8 cellular contexts compared by ENCODE assay signal in the genomic region with DNA sequence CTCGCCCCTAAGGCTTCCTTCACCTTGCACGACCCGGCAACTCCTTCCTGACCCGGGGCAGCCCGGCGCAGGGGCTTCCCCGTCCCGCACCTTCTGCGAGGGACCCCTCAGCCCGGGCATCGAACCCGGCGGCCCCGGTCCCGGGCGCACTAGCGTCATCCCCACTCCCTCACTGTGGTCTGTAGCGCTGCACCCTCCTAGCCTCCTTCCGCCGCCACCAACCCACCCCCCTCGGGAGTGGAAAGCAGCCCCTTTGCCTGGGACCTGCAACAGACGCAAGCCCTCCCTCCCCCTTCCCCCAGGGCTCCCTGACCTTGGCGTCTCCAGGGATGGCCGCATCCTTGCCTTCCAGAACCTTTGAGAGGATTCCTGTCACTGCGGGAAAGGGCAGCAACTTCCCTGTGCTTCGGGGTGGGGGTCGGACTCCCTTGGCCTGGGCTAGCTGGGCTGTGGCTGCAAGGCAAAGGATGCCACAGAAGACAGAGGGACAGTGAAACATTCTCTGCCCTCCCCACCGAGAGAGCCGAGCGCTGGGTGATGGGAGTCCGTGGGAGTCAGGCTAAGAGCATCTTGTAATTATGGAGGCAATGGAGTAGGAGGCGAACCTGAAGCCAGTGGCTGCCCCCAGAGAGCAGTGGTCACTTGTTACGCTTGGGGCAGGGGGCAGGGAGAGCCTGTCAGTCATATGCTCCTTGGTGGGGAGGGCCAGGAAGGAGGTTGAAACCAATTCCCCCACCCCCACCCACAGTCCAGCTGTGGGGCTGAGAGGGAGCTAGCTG. TPM values are rescaled to one million over a fixed set of nuclear protein-coding genes. Genes with fewer than 3 reads are reported as not detected.
DNase-seq lines count a peak whose midpoint lies in the region; ATAC-seq, FAIRE-seq and TF ChIP-seq lines count a peak whose summit lies in the region.

No MANE protein-coding gene starts in this region.

- intact Hi-C loops in CD4-positive, alpha-beta memory T cell (cut with micrococcal nuclease): no loop called here

- peak in 1 of 5 donors; percentile 13 for DNase-seq in CD4-positive, alpha-beta memory T cell
- DNase-seq in HFFc6 (no peak), lung (ENCODE audit: low spot score) (no peak), urothelium cell line (ENCODE audit: low spot score) (peak; percentile 26), epidermal melanocyte (ENCODE audit: insufficient read length, low spot score) (no peak), COLO829 (ENCODE audit: low spot score) (no peak), NCI-H128 (lab: John Stamatoyannopoulos, UW; ENCODE audit: unreplicated experiment) (no peak)

- no peak for ATAC-seq in lung (ENCODE audit: insufficient read depth, low FRiP score)

- POLR2A ChIA-PET in CD4-positive, alpha-beta memory T cell (lab: Charles Lee; ENCODE audit: partially characterized antibody): interaction anchor here (1.0 kb wide), 1 partner anchor 9 kb away, joined by 3 read pairs; no protein-coding TSS in a partner anchor

- peaks cover 28 to 34% of the 10 kb centered on the region in 2 donors for H3K36me3 Mint-ChIP-seq in CD4-positive, alpha-beta memory T cell
- H3K36me3 Mint-ChIP-seq in HFFc6 (ENCODE audit: low read depth) (peaks cover 10% of the 10 kb centered on the region; the same call in 1 of the 2 replicates), brain (peaks cover 46% of the 10 kb centered on the region)

- H3K4me1 ChIP-seq in CD4-positive, alpha-beta memory T cell (ENCODE audit: insufficient read depth, low read length): peaks cover 20% of the 10 kb centered on the region
- H3K4me1 ChIP-seq in lung (ENCODE audit: control insufficient read depth in 2 of 2, insufficient read depth in 2 of 2, low read length in 2 of 2): peaks cover 0 to 11% of the 10 kb centered on the region in 2 donors

- no peak for FAIRE-seq in urothelium cell line (lab: Jason Lieb, UNC)

- CTCF ChIA-PET in CD4-positive, alpha-beta memory T cell (lab: Charles Lee; ENCODE audit: partially characterized antibody): interaction anchor here (1.6 kb wide), 1 partner anchor 9 kb away, joined by 3 read pairs; no protein-coding TSS in a partner anchor

- TF ChIP-seq CTCF in HFFc6 (IDR thresholded peaks at IDR 0.05) (no peak), brain (conservative IDR thresholded peaks at IDR 0.05) (no peak), lung (IDR thresholded peaks at IDR 0.05; ENCODE audit: control extremely low read depth, extremely low read depth) (no peak)

- H3K4me3 ChIP-seq in CD4-positive, alpha-beta memory T cell (ENCODE audit: low read length in 2 of 2): peak overlapping the region in 1 of 2 donors; percentile 32
- peak overlapping the region; percentile 51 for H3K4me3 ChIP-seq in lung

- peak overlapping the region in 1 of 7 donors; percentile 59 for H3K27ac Mint-ChIP-seq in CD4-positive, alpha-beta memory T cell
- H3K27ac Mint-ChIP-seq in HFFc6: peak overlapping the region; percentile 13
- H3K27ac Mint-ChIP-seq in brain: peak overlapping the region; percentile 79 to 95 (median 94)

- 4 to 6% methylated on average over 31 to 33 of the region's 33 CpGs for WGBS in lung, 2 donors

- peaks cover 30% of the 10 kb centered on the region for H3K36me3 ChIP-seq in CD4-positive, alpha-beta memory T cell (ENCODE audit: insufficient read depth, low read length)
- H3K36me3 ChIP-seq in lung (ENCODE audit: control insufficient read depth in 2 of 2, insufficient read depth in 2 of 2, low read length in 2 of 2): peaks cover 9 to 28% of the 10 kb centered on the region in 2 donors

- H3K27me3 ChIP-seq in CD4-positive, alpha-beta memory T cell (ENCODE audit: insufficient read depth, low read length): peaks cover 11% of the 10 kb centered on the region
- no peaks in the 10 kb centered on the region for H3K27me3 ChIP-seq in lung (ENCODE audit: control insufficient read depth, insufficient read depth)

- peaks cover 4 to 13% of the 10 kb centered on the region in 2 donors for H3K27me3 Mint-ChIP-seq in CD4-positive, alpha-beta memory T cell
- H3K27me3 Mint-ChIP-seq in HFFc6 (ENCODE audit: insufficient read depth): no peaks in the 10 kb centered on the region
- H3K27me3 Mint-ChIP-seq in brain: peaks cover 4% of the 10 kb centered on the region

- H3K4me1 Mint-ChIP-seq in CD4-positive, alpha-beta memory T cell: peaks cover 5 to 23% (median 13%) of the 10 kb centered on the region in 4 donors
- H3K4me1 Mint-ChIP-seq in HFFc6 (ENCODE audit: low read depth): peaks cover 13% of the 10 kb centered on the region
- H3K4me1 Mint-ChIP-seq in brain: peaks cover 47% of the 10 kb centered on the region

- no peak overlapping the region for H3K27ac ChIP-seq in CD4-positive, alpha-beta memory T cell (ENCODE audit: low read depth, low read length)
- no peak overlapping the region for H3K27ac ChIP-seq in lung (ENCODE audit: low read depth in 1 of 2, low read length in 1 of 2)

- no peaks in the 10 kb centered on the region for H3K9me3 Mint-ChIP-seq in CD4-positive, alpha-beta memory T cell
- no peaks in the 10 kb centered on the region for H3K9me3 Mint-ChIP-seq in HFFc6
- peaks cover 0 to 2% (median 0%) of the 10 kb centered on the region in 5 experiments for H3K9me3 Mint-ChIP-seq in brain

- peak overlapping the region; percentile 25 to 82 (median 66) for H3K4me3 Mint-ChIP-seq in CD4-positive, alpha-beta memory T cell
- H3K4me3 Mint-ChIP-seq in HFFc6 (peak overlapping the region; percentile 89), brain (peak overlapping the region; percentile 92 to 99 (median 96))

- no peaks in the 10 kb centered on the region for H3K9me3 ChIP-seq in CD4-positive, alpha-beta memory T cell (ENCODE audit: control insufficient read depth in 1 of 2, low read length in 2 of 2)
- peaks cover 0 to 3% of the 10 kb centered on the region in 2 donors for H3K9me3 ChIP-seq in lung (ENCODE audit: control insufficient read depth in 2 of 2, insufficient read depth in 1 of 2, low read length in 1 of 2)

RNA-seq across cellular contexts. Expression of a gene that starts 0.8 kb away (rescaled TPM):
- total RNA-seq in CD4-positive, alpha-beta memory T cell: under 1 TPM; 0.78 to 0.93 TPM
- not detected for polyA plus RNA-seq in CD4-positive, alpha-beta memory T cell
- 10 to 100 TPM; 23.8 to 32.2 (median 26.9) TPM for total RNA-seq in HFFc6 (2021; fragmentation: NEBNext Ultra II Directional; extraction: Animal tissue kit (Norgen Biotek cat#: 25700))
- 113 TPM for polyA plus RNA-seq in brain (ENCODE audit: insufficient read depth, low read depth, low replicate concordance)
- 10 to 100 TPM; 18.6 to 20.5 TPM for total RNA-seq in lung
- 10 to 100 TPM in 1 of 2 donors, 1 to 10 TPM in 1; 6.7 to 16.5 TPM for polyA plus RNA-seq in lung

RNA-seq across cellular contexts. Expression of a gene that starts 11.1 kb away (rescaled TPM):
- 10 to 100 TPM; 66.9 to 68.0 TPM for total RNA-seq in CD4-positive, alpha-beta memory T cell
- 100 to 1,000 TPM; 195 to 333 TPM for polyA plus RNA-seq in CD4-positive, alpha-beta memory T cell
- 100 to 1,000 TPM in 1 of 6 experiments, 10 to 100 TPM in 5; 74.6 to 101 (median 92.5) TPM for total RNA-seq in HFFc6 (2021; fragmentation: NEBNext Ultra II Directional; extraction: Animal tissue kit (Norgen Biotek cat#: 25700))
- polyA plus RNA-seq in brain (ENCODE audit: insufficient read depth, low read depth, low replicate concordance) (69.7 TPM), lung (100 to 1,000 TPM in 1 of 2 donors, 10 to 100 TPM in 1; 69.2 to 104 TPM)
- total RNA-seq in lung: 100 to 1,000 TPM in 1 of 2 donors, 10 to 100 TPM in 1; 94.3 to 128 TPM

RNA-seq across cellular contexts. Expression of a gene that starts 18.7 kb away (rescaled TPM):
- total RNA-seq in CD4-positive, alpha-beta memory T cell: 10 to 100 TPM; 97.4 to 99.2 TPM
- polyA plus RNA-seq in CD4-positive, alpha-beta memory T cell: 10 to 100 TPM; 10.8 to 17.1 TPM
- 10 to 100 TPM; 72.5 to 95.1 (median 89.4) TPM for total RNA-seq in HFFc6 (2021; fragmentation: NEBNext Ultra II Directional; extraction: Animal tissue kit (Norgen Biotek cat#: 25700))
- polyA plus RNA-seq in brain (ENCODE audit: insufficient read depth, low read depth, low replicate concordance) (200 TPM), lung (10 to 100 TPM; 59.8 to 79.0 TPM)
- 10 to 100 TPM; 49.0 to 70.6 TPM for total RNA-seq in lung

RNA-seq across cellular contexts. Expression of a gene that starts 26.9 kb away (rescaled TPM):
- 1 to 10 TPM; 4.6 to 5.4 TPM for total RNA-seq in CD4-positive, alpha-beta memory T cell
- under 1 TPM in 1 of 2 donors, not detected in 1; 0.29 TPM for polyA plus RNA-seq in CD4-positive, alpha-beta memory T cell
- 1 to 10 TPM; 2.7 to 6.6 (median 3.4) TPM for total RNA-seq in HFFc6 (2021; fragmentation: NEBNext Ultra II Directional; extraction: Animal tissue kit (Norgen Biotek cat#: 25700))
- 11.9 TPM for polyA plus RNA-seq in brain (ENCODE audit: insufficient read depth, low read depth, low replicate concordance)
- 100 to 1,000 TPM in 1 of 2 donors, 10 to 100 TPM in 1; 29.9 to 106 TPM for total RNA-seq in lung
- polyA plus RNA-seq in lung: 100 to 1,000 TPM in 1 of 2 donors, 10 to 100 TPM in 1; 91.6 to 166 TPM

RNA-seq across cellular contexts. Expression of a gene that starts 46.4 kb away (rescaled TPM):
- 100 to 1,000 TPM; 414 to 428 TPM for total RNA-seq in CD4-positive, alpha-beta memory T cell
- 100 to 1,000 TPM; 281 to 298 TPM for polyA plus RNA-seq in CD4-positive, alpha-beta memory T cell
- total RNA-seq in HFFc6 (2021; fragmentation: NEBNext Ultra II Directional; extraction: Animal tissue kit (Norgen Biotek cat#: 25700)): not detected
- polyA plus RNA-seq in brain (ENCODE audit: insufficient read depth, low read depth, low replicate concordance): 0.63 TPM
- 1 to 10 TPM; 1.2 to 3.1 TPM for total RNA-seq in lung
- 1 to 10 TPM; 1.6 to 1.9 TPM for polyA plus RNA-seq in lung

Comparison
In these comparisons a context has a peak if more than half of its experiments do, and no peak if none do; other contexts are left out.
1. RNA of a gene that starts 0.8 kb away (total RNA-seq): 23.8 to 32.2 TPM in HFFc6 and 18.6 to 20.5 TPM in lung; 0.78 to 0.93 TPM in CD4-positive, alpha-beta memory T cell; every median in the first group is over 10 times any median in the second.
2. Peak in every context shown above with its lines, with median percentiles within 50 percentile points of each other: H3K4me3 Mint-ChIP-seq.